In the genomic region with DNA sequence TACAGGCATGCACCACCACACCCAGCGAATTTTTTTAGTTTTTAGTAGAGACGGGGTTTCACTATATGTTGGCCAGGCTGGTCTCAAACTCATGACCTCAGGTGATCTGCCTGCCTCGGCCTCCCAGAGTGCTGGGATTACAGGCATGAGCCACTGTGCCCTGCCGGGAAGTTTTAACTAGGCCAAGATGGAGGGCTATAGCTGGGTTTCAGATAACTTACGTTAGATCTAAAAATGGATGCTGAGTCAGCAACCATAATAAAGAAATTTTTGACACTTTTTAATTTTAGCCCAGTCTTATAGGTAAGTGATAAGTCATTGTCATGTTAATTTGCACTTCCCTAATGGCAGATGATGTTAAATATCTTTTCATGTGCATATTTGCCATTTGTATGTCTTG, we compare ENCODE assay signal across 19 cellular contexts. TPM values are rescaled to one million over a fixed set of nuclear protein-coding genes. Genes with fewer than 3 reads are reported as not detected.
A peak's percentile ranks its signal among the peaks of the same experiment; 100 is the strongest.
DNase-seq lines count a peak whose midpoint lies in the region; ATAC-seq and TF ChIP-seq lines count a peak whose summit lies in the region.
"Had no signal": no experiment of that assay in that cellular context is flagged by ENCODE, and none has a peak within 500 bp of the region (broad histone marks: within the 10 kb centered on the region; RNA-seq: fewer than 3 reads in every experiment).

No MANE protein-coding gene starts in this region.

- WGBS in testis, 2 donors, result 85 to 93% methylated on average over 5 of the region's 5 CpGs

- H3K4me1 Mint-ChIP-seq in IgD-negative memory B cell, result peaks cover 19 to 36% (median 32%) of the 10 kb centered on the region in 3 donors
- H3K4me1 Mint-ChIP-seq in T-helper 17 cell, result peaks cover 36% of the 10 kb centered on the region
- peaks cover 43 to 66% (median 54%) of the 10 kb centered on the region in 3 donors for H3K4me1 Mint-ChIP-seq in naive B cell
- peaks cover 44% of the 10 kb centered on the region for H3K4me1 Mint-ChIP-seq in stimulated activated effector memory CD8-positive, alpha-beta T cell treated with anti-CD3 and anti-CD28 coated beads, Interleukin-12 subunit alpha, Interleukin-12 subunit beta, amount 100 ng/mL, for 72 hours

- H3K27me3 Mint-ChIP-seq in IgD-negative memory B cell (no peaks in the 10 kb centered on the region), T-helper 17 cell (no peaks in the 10 kb centered on the region), naive B cell (no peaks in the 10 kb centered on the region)
- H3K27me3 Mint-ChIP-seq: CD8-positive, alpha-beta memory T cell had no signal

- DNase-seq in T-helper 17 cell (no peak), naive B cell (no peak), GM10266 (ENCODE audit: extremely low spot score) (no peak), testis (no peak), NAMALWA (ENCODE audit: low spot score) (no peak)
- DNase-seq in stimulated activated effector memory CD8-positive, alpha-beta T cell treated with anti-CD3 and anti-CD28 coated beads, Interleukin-12 subunit alpha, Interleukin-12 subunit beta, amount 100 ng/mL, for 72 hours (ENCODE audit: low spot score in 2 of 2), result no peak
- DNase-seq: BE2C; CD8-positive, alpha-beta memory T cell; GDM1; GM23248; NCI-H1105 treated with DMSO at 0.1 percent for 48 hours; NCI-H187 treated with DMSO at 0.1 percent for 48 hours; NCI-H446; NCI-H69; PC-3; SJCRH30 had no signal

- H3K27ac Mint-ChIP-seq in IgD-negative memory B cell (peak overlapping the region; percentile 15 to 91 (median 48)), T-helper 17 cell (peak overlapping the region; percentile 39), naive B cell (peak overlapping the region; percentile 84 to 94 (median 90))
- peak overlapping the region; percentile 43 for H3K27ac Mint-ChIP-seq in stimulated activated effector memory CD8-positive, alpha-beta T cell treated with anti-CD3 and anti-CD28 coated beads, Interleukin-12 subunit alpha, Interleukin-12 subunit beta, amount 100 ng/mL, for 72 hours

- H3K9me3 ChIP-seq in T-helper 17 cell (ENCODE audit: control insufficient read depth, low read length, poor library complexity, severe bottlenecking), result no peaks in the 10 kb centered on the region
- H3K9me3 ChIP-seq in testis, result no peaks in the 10 kb centered on the region
- H3K9me3 ChIP-seq: BE2C, SJCRH30 had no signal

- intact Hi-C loops in testis (cut with DNase I; ENCODE audit: low total_unique reads), result no loop called here

- H3K27me3 ChIP-seq in testis, result no peaks in the 10 kb centered on the region
- H3K27me3 ChIP-seq: BE2C, SJCRH30 had no signal

- peaks cover 14% of the 10 kb centered on the region for H3K4me1 ChIP-seq in testis
- H3K4me1 ChIP-seq: BE2C had no signal

- no peak overlapping the region for H3K4me3 Mint-ChIP-seq in IgD-negative memory B cell
- no peak overlapping the region for H3K4me3 Mint-ChIP-seq in T-helper 17 cell
- no peak overlapping the region for H3K4me3 Mint-ChIP-seq in naive B cell
- H3K4me3 Mint-ChIP-seq in stimulated activated effector memory CD8-positive, alpha-beta T cell treated with anti-CD3 and anti-CD28 coated beads, Interleukin-12 subunit alpha, Interleukin-12 subunit beta, amount 100 ng/mL, for 72 hours, result no peak overlapping the region

- no peaks in the 10 kb centered on the region for H3K36me3 ChIP-seq in testis (ENCODE audit: low read depth, missing control alignments)
- H3K36me3 ChIP-seq: BE2C had no signal

- no peak overlapping the region for H3K4me3 ChIP-seq in testis
- H3K4me3 ChIP-seq: GM23248, SJCRH30 had no signal

- ATAC-seq in T-helper 17 cell (no peak), naive B cell (ENCODE audit: low read depth in 2 of 2) (no peak)
- no peak for ATAC-seq in stimulated activated effector memory CD8-positive, alpha-beta T cell treated with anti-CD3 and anti-CD28 coated beads, Interleukin-12 subunit alpha, Interleukin-12 subunit beta, amount 100 ng/mL, for 72 hours
- ATAC-seq: HCT116, PC-3 had no signal

- TF ChIP-seq CTCF in GM10266 (IDR thresholded peaks at IDR 0.05; ENCODE audit: control insufficient read depth, insufficient read depth, low read depth, missing control alignments) (no peak), testis (IDR thresholded peaks at IDR 0.05) (no peak)

- H3K36me3 Mint-ChIP-seq in IgD-negative memory B cell, result peaks cover 7% of the 10 kb centered on the region
- H3K36me3 Mint-ChIP-seq in T-helper 17 cell (ENCODE audit: low read depth), result no peaks in the 10 kb centered on the region
- peaks cover 13 to 14% of the 10 kb centered on the region in 2 donors for H3K36me3 Mint-ChIP-seq in naive B cell
- peaks cover 7% of the 10 kb centered on the region for H3K36me3 Mint-ChIP-seq in stimulated activated effector memory CD8-positive, alpha-beta T cell treated with anti-CD3 and anti-CD28 coated beads, Interleukin-12 subunit alpha, Interleukin-12 subunit beta, amount 100 ng/mL, for 72 hours

- H3K27ac ChIP-seq in testis, result no peak overlapping the region
- H3K27ac ChIP-seq: GM23248, HL-60, SJCRH30 had no signal

- H3K9me3 Mint-ChIP-seq in IgD-negative memory B cell (peaks cover 0 to 5% (median 2%) of the 10 kb centered on the region in 3 donors), naive B cell (peaks cover 0 to 12% (median 5%) of the 10 kb centered on the region in 7 donors)
- no peaks in the 10 kb centered on the region for H3K9me3 Mint-ChIP-seq in stimulated activated effector memory CD8-positive, alpha-beta T cell treated with anti-CD3 and anti-CD28 coated beads, Interleukin-12 subunit alpha, Interleukin-12 subunit beta, amount 100 ng/mL, for 72 hours
- H3K9me3 Mint-ChIP-seq: CD8-positive, alpha-beta memory T cell had no signal

- no peak for TF ChIP-seq POLR2A in testis (IDR thresholded peaks at IDR 0.05)

RNA-seq across cellular contexts. Expression of a gene that starts 14.4 kb away (rescaled TPM):
- polyA plus RNA-seq in IgD-negative memory B cell (10.4 TPM), naive B cell (ENCODE audit: low read depth in 6 of 6) (10 to 100 TPM; 12.2 to 25.8 (median 16.0) TPM), testis (ENCODE audit: insufficient read depth, low read depth, low replicate concordance) (32.3 TPM)
- total RNA-seq in T-helper 17 cell (10 to 100 TPM; 40.7 to 48.0 TPM), testis (10 to 100 TPM; 59.3 to 65.4 TPM)

Comparison
In these comparisons a context has a peak if more than half of its experiments do, and no peak if none do; other contexts are left out.
1. H3K27ac Mint-ChIP-seq: peak in every context shown above with its lines; median percentile 90 in naive B cell; 48 in IgD-negative memory B cell; 43 in stimulated activated effector memory CD8-positive, alpha-beta T cell treated with anti-CD3 and anti-CD28 coated beads, Interleukin-12 subunit alpha, Interleukin-12 subunit beta, amount 100 ng/mL, for 72 hours; 39 in T-helper 17 cell.